1 cellular context compared by ENCODE assay signal in genomic region chr11:108218455-108218854, GRCh38.
TF ChIP-seq lines count a peak whose summit lies in the region.

No MANE protein-coding gene starts in this region.

TF ChIP-seq in IMR-90, 13 proteins besides CTCF, POLR2A, EP300 and RAD21:
- TF ChIP-seq NFE2L2 (IDR thresholded peaks at IDR 0.05; ENCODE audit: low read depth, low read length) (no peak), MAFK (IDR thresholded peaks at IDR 0.05; ENCODE audit: low read depth, low read length) (no peak), SMC3 (IDR thresholded peaks at IDR 0.05; ENCODE audit: low read depth, low read length) (no peak), USF2 (IDR thresholded peaks at IDR 0.05; ENCODE audit: low read depth, low read length) (no peak), CHD1 (IDR thresholded peaks at IDR 0.05; ENCODE audit: low read depth, low read length) (no peak), RCOR1 (IDR thresholded peaks at IDR 0.05; ENCODE audit: insufficient replicate concordance, low read length) (no peak), CEBPB (IDR thresholded peaks at IDR 0.05; ENCODE audit: low read depth, low read length) (no peak), ELK1 (IDR thresholded peaks at IDR 0.05; ENCODE audit: borderline replicate concordance, low read depth, low read length) (no peak), BHLHE40 (IDR thresholded peaks at IDR 0.05; ENCODE audit: low read depth, low read length) (no peak), MAZ (IDR thresholded peaks at IDR 0.05; ENCODE audit: borderline replicate concordance, low read depth, low read length) (no peak), MXI1 (IDR thresholded peaks at IDR 0.05; ENCODE audit: borderline replicate concordance, low read depth, low read length) (no peak), FOS (IDR thresholded peaks at IDR 0.05; ENCODE audit: low read depth, low read length) (no peak)
